Comparison of ENCODE assay signal across 7 cellular contexts in genomic region chr13:34941835-34942731, GRCh38. TPM values are rescaled to one million over a fixed set of nuclear protein-coding genes. Genes with fewer than 3 reads are reported as not detected.
DNase-seq lines count a peak whose midpoint lies in the region; ATAC-seq and TF ChIP-seq lines count a peak whose summit lies in the region.

NBEA (plus strand) TSS chr13:34942270; CDS start chr13:34942821, 551 bp downstream.

- peaks cover 8% of the 10 kb centered on the region for H3K36me3 Mint-ChIP-seq in activated B cell treated with CpG ODN at 0.5 μM for 24 hours (ENCODE audit: low read depth)

- H3K27me3 Mint-ChIP-seq in activated B cell treated with CpG ODN at 0.5 μM for 24 hours, result peaks cover 14% of the 10 kb centered on the region

- peak within 1 kb of the TSS; percentile 76 for H3K27ac Mint-ChIP-seq in activated B cell treated with CpG ODN at 0.5 μM for 24 hours

- H3K9me3 Mint-ChIP-seq in activated B cell treated with CpG ODN at 0.5 μM for 24 hours, result no peaks in the 10 kb centered on the region

- POLR2A ChIA-PET in activated B cell treated with CpG ODN at 0.5 μM for 24 hours (lab: Charles Lee), result interaction anchor here (1.6 kb wide), 1 partner anchor 11 kb away, joined by 3 read pairs; no protein-coding TSS in a partner anchor

- peak within 1 kb of the TSS; percentile 90 for H3K27ac ChIP-seq in caudate nucleus (ENCODE audit: low read depth, low read length)

- no peak for TF ChIP-seq CTCF in activated B cell treated with CpG ODN at 0.5 μM for 24 hours (IDR thresholded peaks at IDR 0.05)

- peak within 1 kb of the TSS; percentile 90 for H3K4me3 Mint-ChIP-seq in activated B cell treated with CpG ODN at 0.5 μM for 24 hours

- peak; percentile 81 for DNase-seq in NCI-H2171 (lab: John Stamatoyannopoulos, UW)
- peak; percentile 82 for DNase-seq in activated B cell treated with CpG ODN at 0.5 μM for 24 hours
- DNase-seq in caudate nucleus (lab: John Stamatoyannopoulos, UW), result peak in 60 of 61 donors; percentile 7 to 89 (median 74)
- peak; percentile 34 for DNase-seq in iris pigment epithelial cell (ENCODE audit: low read depth)
- DNase-seq in stimulated activated CD4-positive, alpha-beta T cell treated with anti-CD3 and anti-CD28 coated beads, Interleukin-12 subunit alpha, Interleukin-12 subunit beta, amount 100 ng/mL, for 4 hours, result peak; percentile 77

- intact Hi-C loops in activated B cell treated with CpG ODN at 0.5 μM for 24 hours (cut with micrococcal nuclease), result loop anchor here (5.0 kb wide), 3 partner anchors 220 to 1400 kb away; partner anchors contain the start of gene RFC3

- peaks cover 27% of the 10 kb centered on the region for H3K4me1 Mint-ChIP-seq in activated B cell treated with CpG ODN at 0.5 μM for 24 hours

- CTCF ChIA-PET in activated B cell treated with CpG ODN at 0.5 μM for 24 hours (lab: Charles Lee), result no interaction called here

- peak; percentile 76 for ATAC-seq in GM18511 (IDR thresholded peaks at IDR 0.05; ENCODE audit: unreplicated experiment)
- peak; percentile 71 for ATAC-seq in HG03025 (IDR thresholded peaks at IDR 0.05; ENCODE audit: low FRiP score, unreplicated experiment)
- peak; percentile 81 for ATAC-seq in activated B cell treated with CpG ODN at 0.5 μM for 24 hours (ENCODE audit: low read depth)

RNA-seq across cellular contexts. Expression of gene NBEA, which starts in this region (rescaled TPM):
- total RNA-seq in activated B cell treated with CpG ODN at 0.5 μM for 24 hours, result 2.9 and 3.9 TPM in 2 replicates

Comparison
In these comparisons a context has a peak if more than half of its experiments do, and no peak if none do; other contexts are left out.
1. Peak in every context shown above with its lines: DNase-seq, ATAC-seq and H3K27ac ChIP-seq.